Comparison of ENCODE assay signal across 1 cellular context in genomic region chr2:173414823-173415322, GRCh38.
TF ChIP-seq lines count a peak whose summit lies in the region.

No MANE protein-coding gene starts in this region.

TF ChIP-seq in HEK293, 187 proteins besides CTCF, POLR2A, EP300 and RAD21 (continued from another document and continues in another):
- TF ChIP-seq, protein P1, sequence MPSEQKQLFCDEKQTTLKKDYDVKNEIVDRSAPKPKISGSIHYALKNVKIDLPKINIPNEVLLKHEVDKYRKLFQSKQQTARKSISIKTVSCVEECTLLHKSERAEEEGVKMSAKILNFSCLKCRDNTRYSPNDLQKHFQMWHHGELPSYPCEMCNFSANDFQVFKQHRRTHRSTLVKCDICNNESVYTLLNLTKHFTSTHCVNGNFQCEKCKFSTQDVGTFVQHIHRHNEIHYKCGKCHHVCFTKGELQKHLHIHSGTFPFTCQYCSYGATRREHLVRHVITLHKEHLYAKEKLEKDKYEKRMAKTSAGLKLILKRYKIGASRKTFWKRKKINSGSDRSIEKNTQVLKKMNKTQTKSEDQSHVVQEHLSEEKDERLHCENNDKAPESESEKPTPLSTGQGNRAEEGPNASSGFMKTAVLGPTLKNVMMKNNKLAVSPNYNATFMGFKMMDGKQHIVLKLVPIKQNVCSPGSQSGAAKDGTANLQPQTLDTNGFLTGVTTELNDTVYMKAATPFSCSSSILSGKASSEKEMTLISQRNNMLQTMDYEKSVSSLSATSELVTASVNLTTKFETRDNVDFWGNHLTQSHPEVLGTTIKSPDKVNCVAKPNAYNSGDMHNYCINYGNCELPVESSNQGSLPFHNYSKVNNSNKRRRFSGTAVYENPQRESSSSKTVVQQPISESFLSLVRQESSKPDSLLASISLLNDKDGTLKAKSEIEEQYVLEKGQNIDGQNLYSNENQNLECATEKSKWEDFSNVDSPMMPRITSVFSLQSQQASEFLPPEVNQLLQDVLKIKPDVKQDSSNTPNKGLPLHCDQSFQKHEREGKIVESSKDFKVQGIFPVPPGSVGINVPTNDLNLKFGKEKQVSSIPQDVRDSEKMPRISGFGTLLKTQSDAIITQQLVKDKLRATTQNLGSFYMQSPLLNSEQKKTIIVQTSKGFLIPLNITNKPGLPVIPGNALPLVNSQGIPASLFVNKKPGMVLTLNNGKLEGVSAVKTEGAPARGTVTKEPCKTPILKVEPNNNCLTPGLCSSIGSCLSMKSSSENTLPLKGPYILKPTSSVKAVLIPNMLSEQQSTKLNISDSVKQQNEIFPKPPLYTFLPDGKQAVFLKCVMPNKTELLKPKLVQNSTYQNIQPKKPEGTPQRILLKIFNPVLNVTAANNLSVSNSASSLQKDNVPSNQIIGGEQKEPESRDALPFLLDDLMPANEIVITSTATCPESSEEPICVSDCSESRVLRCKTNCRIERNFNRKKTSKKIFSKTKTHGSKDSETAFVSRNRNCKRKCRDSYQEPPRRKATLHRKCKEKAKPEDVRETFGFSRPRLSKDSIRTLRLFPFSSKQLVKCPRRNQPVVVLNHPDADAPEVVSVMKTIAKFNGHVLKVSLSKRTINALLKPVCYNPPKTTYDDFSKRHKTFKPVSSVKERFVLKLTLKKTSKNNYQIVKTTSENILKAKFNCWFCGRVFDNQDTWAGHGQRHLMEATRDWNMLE (tag by site-specific recombination; conservative IDR thresholded peaks at IDR 0.05; ENCODE audit: low read depth): 0 out of 2 replicates have a peak, but pooled peaks have one; percentile 30
- TF ChIP-seq ZNF585B (tag by site-specific recombination; IDR thresholded peaks at IDR 0.05) (no peak), ZBTB17 (tag by site-specific recombination; IDR thresholded peaks at IDR 0.05) (peak; percentile 38; the same call in 1 of the 2 replicates), ZNF707 (tag by site-specific recombination; IDR thresholded peaks at IDR 0.05) (no peak), BCL11B (tag by site-specific recombination; IDR thresholded peaks at IDR 0.05; ENCODE audit: low read depth) (no peak), ZNF621 (tag by site-specific recombination; IDR thresholded peaks at IDR 0.05) (no peak), HOXD13 (CRISPR knock-in tag; IDR thresholded peaks at IDR 0.05; ENCODE audit: borderline replicate concordance) (no peak), OSR2 (tag by site-specific recombination; IDR thresholded peaks at IDR 0.05) (peak; percentile 8; the same call in 1 of the 2 replicates), ZNF266 (tag by site-specific recombination; IDR thresholded peaks at IDR 0.05; ENCODE audit: low read depth) (no peak), ZNF670 (tag by site-specific recombination; IDR thresholded peaks at IDR 0.05; ENCODE audit: low read depth) (no peak), ZNF677 (tag by site-specific recombination; IDR thresholded peaks at IDR 0.05) (no peak), ZNF792 (tag by site-specific recombination; IDR thresholded peaks at IDR 0.05) (no peak), ZNF768 (tag by site-specific recombination; IDR thresholded peaks at IDR 0.05) (no peak), ZNF544 (tag by site-specific recombination; IDR thresholded peaks at IDR 0.05) (no peak), ZNF629 (tag by site-specific recombination; IDR thresholded peaks at IDR 0.05) (peak; percentile 27; the same call in 1 of the 2 replicates), ZNF473 (tag by site-specific recombination; IDR thresholded peaks at IDR 0.05) (no peak), ZNF549 (tag by site-specific recombination; IDR thresholded peaks at IDR 0.05) (no peak), ZSCAN18 (tag by site-specific recombination; IDR thresholded peaks at IDR 0.05) (no peak), ZNF10 (tag by site-specific recombination; IDR thresholded peaks at IDR 0.05) (no peak), KLF1 (tag by site-specific recombination; IDR thresholded peaks at IDR 0.05) (no peak), ZFHX2 (tag by site-specific recombination; conservative IDR thresholded peaks at IDR 0.05) (peak; percentile 25; the same call in 1 of the 2 replicates), SP3 (tag by site-specific recombination; IDR thresholded peaks at IDR 0.05) (no peak), ZNF175 (tag by site-specific recombination; IDR thresholded peaks at IDR 0.05) (no peak), ZNF660 (tag by site-specific recombination; IDR thresholded peaks at IDR 0.05) (0 out of 2 replicates have a peak, but pooled peaks have one; percentile 47), OVOL3 (tag by site-specific recombination; IDR thresholded peaks at IDR 0.05) (no peak), ZNF747 (tag by site-specific recombination; IDR thresholded peaks at IDR 0.05) (no peak), ZNF335 (tag by site-specific recombination; conservative IDR thresholded peaks at IDR 0.05) (peak; percentile 60), ZNF433 (tag by site-specific recombination; IDR thresholded peaks at IDR 0.05; ENCODE audit: low read depth) (no peak), ZNF174 (tag by site-specific recombination; IDR thresholded peaks at IDR 0.05) (no peak)
- TF ChIP-seq, protein P2, sequence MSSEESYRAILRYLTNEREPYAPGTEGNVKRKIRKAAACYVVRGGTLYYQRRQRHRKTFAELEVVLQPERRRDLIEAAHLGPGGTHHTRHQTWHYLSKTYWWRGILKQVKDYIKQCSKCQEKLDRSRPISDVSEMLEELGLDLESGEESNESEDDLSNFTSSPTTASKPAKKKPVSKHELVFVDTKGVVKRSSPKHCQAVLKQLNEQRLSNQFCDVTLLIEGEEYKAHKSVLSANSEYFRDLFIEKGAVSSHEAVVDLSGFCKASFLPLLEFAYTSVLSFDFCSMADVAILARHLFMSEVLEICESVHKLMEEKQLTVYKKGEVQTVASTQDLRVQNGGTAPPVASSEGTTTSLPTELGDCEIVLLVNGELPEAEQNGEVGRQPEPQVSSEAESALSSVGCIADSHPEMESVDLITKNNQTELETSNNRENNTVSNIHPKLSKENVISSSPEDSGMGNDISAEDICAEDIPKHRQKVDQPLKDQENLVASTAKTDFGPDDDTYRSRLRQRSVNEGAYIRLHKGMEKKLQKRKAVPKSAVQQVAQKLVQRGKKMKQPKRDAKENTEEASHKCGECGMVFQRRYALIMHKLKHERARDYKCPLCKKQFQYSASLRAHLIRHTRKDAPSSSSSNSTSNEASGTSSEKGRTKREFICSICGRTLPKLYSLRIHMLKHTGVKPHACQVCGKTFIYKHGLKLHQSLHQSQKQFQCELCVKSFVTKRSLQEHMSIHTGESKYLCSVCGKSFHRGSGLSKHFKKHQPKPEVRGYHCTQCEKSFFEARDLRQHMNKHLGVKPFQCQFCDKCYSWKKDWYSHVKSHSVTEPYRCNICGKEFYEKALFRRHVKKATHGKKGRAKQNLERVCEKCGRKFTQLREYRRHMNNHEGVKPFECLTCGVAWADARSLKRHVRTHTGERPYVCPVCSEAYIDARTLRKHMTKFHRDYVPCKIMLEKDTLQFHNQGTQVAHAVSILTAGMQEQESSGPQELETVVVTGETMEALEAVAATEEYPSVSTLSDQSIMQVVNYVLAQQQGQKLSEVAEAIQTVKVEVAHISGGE (tag by site-specific recombination; conservative IDR thresholded peaks at IDR 0.05; ENCODE audit: low read depth): no peak
- TF ChIP-seq, protein P3, sequence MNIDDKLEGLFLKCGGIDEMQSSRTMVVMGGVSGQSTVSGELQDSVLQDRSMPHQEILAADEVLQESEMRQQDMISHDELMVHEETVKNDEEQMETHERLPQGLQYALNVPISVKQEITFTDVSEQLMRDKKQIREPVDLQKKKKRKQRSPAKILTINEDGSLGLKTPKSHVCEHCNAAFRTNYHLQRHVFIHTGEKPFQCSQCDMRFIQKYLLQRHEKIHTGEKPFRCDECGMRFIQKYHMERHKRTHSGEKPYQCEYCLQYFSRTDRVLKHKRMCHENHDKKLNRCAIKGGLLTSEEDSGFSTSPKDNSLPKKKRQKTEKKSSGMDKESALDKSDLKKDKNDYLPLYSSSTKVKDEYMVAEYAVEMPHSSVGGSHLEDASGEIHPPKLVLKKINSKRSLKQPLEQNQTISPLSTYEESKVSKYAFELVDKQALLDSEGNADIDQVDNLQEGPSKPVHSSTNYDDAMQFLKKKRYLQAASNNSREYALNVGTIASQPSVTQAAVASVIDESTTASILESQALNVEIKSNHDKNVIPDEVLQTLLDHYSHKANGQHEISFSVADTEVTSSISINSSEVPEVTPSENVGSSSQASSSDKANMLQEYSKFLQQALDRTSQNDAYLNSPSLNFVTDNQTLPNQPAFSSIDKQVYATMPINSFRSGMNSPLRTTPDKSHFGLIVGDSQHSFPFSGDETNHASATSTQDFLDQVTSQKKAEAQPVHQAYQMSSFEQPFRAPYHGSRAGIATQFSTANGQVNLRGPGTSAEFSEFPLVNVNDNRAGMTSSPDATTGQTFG (tag by site-specific recombination; IDR thresholded peaks at IDR 0.05; ENCODE audit: borderline replicate concordance): no peak
- TF ChIP-seq, protein P4, sequence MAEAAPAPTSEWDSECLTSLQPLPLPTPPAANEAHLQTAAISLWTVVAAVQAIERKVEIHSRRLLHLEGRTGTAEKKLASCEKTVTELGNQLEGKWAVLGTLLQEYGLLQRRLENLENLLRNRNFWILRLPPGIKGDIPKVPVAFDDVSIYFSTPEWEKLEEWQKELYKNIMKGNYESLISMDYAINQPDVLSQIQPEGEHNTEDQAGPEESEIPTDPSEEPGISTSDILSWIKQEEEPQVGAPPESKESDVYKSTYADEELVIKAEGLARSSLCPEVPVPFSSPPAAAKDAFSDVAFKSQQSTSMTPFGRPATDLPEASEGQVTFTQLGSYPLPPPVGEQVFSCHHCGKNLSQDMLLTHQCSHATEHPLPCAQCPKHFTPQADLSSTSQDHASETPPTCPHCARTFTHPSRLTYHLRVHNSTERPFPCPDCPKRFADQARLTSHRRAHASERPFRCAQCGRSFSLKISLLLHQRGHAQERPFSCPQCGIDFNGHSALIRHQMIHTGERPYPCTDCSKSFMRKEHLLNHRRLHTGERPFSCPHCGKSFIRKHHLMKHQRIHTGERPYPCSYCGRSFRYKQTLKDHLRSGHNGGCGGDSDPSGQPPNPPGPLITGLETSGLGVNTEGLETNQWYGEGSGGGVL (tag by site-specific recombination; IDR thresholded peaks at IDR 0.05): peak; percentile 29; the same call in 1 of the 2 replicates
- TF ChIP-seq, protein P5, sequence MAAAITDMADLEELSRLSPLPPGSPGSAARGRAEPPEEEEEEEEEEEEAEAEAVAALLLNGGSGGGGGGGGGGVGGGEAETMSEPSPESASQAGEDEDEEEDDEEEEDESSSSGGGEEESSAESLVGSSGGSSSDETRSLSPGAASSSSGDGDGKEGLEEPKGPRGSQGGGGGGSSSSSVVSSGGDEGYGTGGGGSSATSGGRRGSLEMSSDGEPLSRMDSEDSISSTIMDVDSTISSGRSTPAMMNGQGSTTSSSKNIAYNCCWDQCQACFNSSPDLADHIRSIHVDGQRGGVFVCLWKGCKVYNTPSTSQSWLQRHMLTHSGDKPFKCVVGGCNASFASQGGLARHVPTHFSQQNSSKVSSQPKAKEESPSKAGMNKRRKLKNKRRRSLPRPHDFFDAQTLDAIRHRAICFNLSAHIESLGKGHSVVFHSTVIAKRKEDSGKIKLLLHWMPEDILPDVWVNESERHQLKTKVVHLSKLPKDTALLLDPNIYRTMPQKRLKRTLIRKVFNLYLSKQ (tag by site-specific recombination; IDR thresholded peaks at IDR 0.05; ENCODE audit: borderline replicate concordance): no peak
- TF ChIP-seq, protein P6, sequence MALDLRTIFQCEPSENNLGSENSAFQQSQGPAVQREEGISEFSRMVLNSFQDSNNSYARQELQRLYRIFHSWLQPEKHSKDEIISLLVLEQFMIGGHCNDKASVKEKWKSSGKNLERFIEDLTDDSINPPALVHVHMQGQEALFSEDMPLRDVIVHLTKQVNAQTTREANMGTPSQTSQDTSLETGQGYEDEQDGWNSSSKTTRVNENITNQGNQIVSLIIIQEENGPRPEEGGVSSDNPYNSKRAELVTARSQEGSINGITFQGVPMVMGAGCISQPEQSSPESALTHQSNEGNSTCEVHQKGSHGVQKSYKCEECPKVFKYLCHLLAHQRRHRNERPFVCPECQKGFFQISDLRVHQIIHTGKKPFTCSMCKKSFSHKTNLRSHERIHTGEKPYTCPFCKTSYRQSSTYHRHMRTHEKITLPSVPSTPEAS (tag by site-specific recombination; IDR thresholded peaks at IDR 0.05): no peak
- TF ChIP-seq, protein P7, sequence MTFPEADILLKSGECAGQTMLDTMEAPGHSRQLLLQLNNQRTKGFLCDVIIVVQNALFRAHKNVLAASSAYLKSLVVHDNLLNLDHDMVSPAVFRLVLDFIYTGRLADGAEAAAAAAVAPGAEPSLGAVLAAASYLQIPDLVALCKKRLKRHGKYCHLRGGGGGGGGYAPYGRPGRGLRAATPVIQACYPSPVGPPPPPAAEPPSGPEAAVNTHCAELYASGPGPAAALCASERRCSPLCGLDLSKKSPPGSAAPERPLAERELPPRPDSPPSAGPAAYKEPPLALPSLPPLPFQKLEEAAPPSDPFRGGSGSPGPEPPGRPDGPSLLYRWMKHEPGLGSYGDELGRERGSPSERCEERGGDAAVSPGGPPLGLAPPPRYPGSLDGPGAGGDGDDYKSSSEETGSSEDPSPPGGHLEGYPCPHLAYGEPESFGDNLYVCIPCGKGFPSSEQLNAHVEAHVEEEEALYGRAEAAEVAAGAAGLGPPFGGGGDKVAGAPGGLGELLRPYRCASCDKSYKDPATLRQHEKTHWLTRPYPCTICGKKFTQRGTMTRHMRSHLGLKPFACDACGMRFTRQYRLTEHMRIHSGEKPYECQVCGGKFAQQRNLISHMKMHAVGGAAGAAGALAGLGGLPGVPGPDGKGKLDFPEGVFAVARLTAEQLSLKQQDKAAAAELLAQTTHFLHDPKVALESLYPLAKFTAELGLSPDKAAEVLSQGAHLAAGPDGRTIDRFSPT (tag by site-specific recombination; IDR thresholded peaks at IDR 0.05): no peak
- TF ChIP-seq, protein P8, sequence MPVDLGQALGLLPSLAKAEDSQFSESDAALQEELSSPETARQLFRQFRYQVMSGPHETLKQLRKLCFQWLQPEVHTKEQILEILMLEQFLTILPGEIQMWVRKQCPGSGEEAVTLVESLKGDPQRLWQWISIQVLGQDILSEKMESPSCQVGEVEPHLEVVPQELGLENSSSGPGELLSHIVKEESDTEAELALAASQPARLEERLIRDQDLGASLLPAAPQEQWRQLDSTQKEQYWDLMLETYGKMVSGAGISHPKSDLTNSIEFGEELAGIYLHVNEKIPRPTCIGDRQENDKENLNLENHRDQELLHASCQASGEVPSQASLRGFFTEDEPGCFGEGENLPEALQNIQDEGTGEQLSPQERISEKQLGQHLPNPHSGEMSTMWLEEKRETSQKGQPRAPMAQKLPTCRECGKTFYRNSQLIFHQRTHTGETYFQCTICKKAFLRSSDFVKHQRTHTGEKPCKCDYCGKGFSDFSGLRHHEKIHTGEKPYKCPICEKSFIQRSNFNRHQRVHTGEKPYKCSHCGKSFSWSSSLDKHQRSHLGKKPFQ (tag by site-specific recombination; IDR thresholded peaks at IDR 0.05): no peak
- TF ChIP-seq, protein P9, sequence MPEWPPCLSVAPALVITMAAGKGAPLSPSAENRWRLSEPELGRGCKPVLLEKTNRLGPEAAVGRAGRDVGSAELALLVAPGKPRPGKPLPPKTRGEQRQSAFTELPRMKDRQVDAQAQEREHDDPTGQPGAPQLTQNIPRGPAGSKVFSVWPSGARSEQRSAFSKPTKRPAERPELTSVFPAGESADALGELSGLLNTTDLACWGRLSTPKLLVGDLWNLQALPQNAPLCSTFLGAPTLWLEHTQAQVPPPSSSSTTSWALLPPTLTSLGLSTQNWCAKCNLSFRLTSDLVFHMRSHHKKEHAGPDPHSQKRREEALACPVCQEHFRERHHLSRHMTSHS (tag by site-specific recombination; IDR thresholded peaks at IDR 0.05): no peak
